Comparison of ENCODE assay signal across 1 cellular context in genomic region chr2:75512455-75513212, GRCh38.
TF ChIP-seq lines count a peak whose summit lies in the region.

No MANE protein-coding gene starts in this region.

TF ChIP-seq in IMR-90, 13 proteins besides CTCF, POLR2A, EP300 and RAD21:
- TF ChIP-seq FOS (IDR thresholded peaks at IDR 0.05; ENCODE audit: low read depth, low read length) (no peak), USF2 (IDR thresholded peaks at IDR 0.05; ENCODE audit: low read depth, low read length) (peak; percentile 5; the same call in 1 of the 2 replicates)
